ENCODE assay signal across 27 cellular contexts in the genomic region with DNA sequence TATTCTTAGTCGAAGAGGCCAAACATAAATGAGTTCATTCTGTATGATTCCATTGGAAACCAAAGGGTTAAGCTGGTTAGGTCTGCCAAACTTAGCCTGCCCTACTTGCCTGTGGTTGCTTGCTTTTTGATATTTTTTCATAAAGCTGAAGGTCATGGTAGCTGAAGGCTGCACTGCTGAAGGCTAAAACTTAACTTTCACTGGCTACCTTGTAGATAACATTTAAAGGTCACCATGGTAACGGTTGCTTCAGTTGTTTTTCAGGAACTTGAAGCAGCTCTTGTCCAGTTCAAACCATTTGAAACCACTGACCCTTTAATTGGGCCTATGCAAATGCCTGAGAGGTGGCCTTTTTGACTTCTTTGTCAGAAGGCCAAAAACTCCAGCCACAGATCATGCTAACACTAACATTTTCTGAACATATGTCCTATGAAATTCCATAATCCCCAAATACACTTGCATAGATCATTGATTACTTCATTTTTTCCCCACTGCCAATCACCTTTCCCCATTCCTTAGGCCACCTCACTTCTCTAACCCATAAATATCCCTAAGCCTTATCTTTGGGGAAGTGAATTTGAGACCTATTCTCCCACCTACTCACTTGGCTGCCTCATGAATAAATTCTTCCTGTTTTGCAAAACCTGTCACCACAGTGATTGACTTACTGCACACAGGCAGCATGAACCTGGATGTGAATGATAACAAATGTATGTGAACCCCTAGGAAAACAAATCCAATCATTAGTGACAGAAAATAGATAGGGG. TPM values are rescaled to one million over a fixed set of nuclear protein-coding genes. Genes with fewer than 3 reads are reported as not detected.
DNase-seq lines count a peak whose midpoint lies in the region; ATAC-seq, FAIRE-seq and TF ChIP-seq lines count a peak whose summit lies in the region.
"Had no signal": no experiment of that assay in that cellular context is flagged by ENCODE, and none has a peak within 500 bp of the region (broad histone marks: within the 10 kb centered on the region; RNA-seq: fewer than 3 reads in every experiment).

No MANE protein-coding gene starts in this region.

- FAIRE-seq in bronchial epithelial cell (lab: Jason Lieb, UNC) = peak; percentile 47
- FAIRE-seq: D721Med, keratinocyte had no signal

- TF ChIP-seq CTCF in bronchial epithelial cell (IDR thresholded peaks at IDR 0.05; ENCODE audit: insufficient read depth, low read length, severe bottlenecking) (no peak), parathyroid adenoma (IDR thresholded peaks at IDR 0.05) (no peak), tibial artery (IDR thresholded peaks at IDR 0.05) (no peak)

- H3K4me2 ChIP-seq in parathyroid adenoma (ENCODE audit: low read length) = no peak overlapping the region
- H3K4me2 ChIP-seq: KMS-11 had no signal

- in situ Hi-C loops in KBM-7 (cut with MboI; ENCODE audit: low pct_unique_long_range_greater_than_20kb, low sequenced_read_pairs) = no loop called here

- H2AFZ ChIP-seq in parathyroid adenoma = peak overlapping the region; percentile 11

- H3K4me1 ChIP-seq in parathyroid adenoma (no peaks in the 10 kb centered on the region), tibial artery (no peaks in the 10 kb centered on the region)
- H3K4me1 ChIP-seq: sigmoid colon had no signal

- no peak overlapping the region for H3K27ac ChIP-seq in parathyroid adenoma
- H3K27ac ChIP-seq in tibial artery = no peak overlapping the region
- H3K27ac ChIP-seq: KMS-11, sigmoid colon, VCaP had no signal

- H3K27me3 ChIP-seq in bronchial epithelial cell (ENCODE audit: control insufficient read depth, insufficient read depth, low read length) (no peaks in the 10 kb centered on the region), parathyroid adenoma (ENCODE audit: control insufficient read depth, insufficient read depth, low read length) (no peaks in the 10 kb centered on the region), tibial artery (no peaks in the 10 kb centered on the region)
- H3K27me3 ChIP-seq: sigmoid colon had no signal

- DNase-seq in KBM-7 (peak; percentile 71), OCI-M1 (lab: John Stamatoyannopoulos, UW) (peak; percentile 77), bronchial epithelial cell (ENCODE audit: low read depth) (no peak), NK-92 (lab: John Stamatoyannopoulos, UW; ENCODE audit: unreplicated experiment) (no peak), tibial artery (no peak)
- DNase-seq: activated CD4-positive, alpha-beta T cell treated with anti-CD3 and anti-CD28 coated beads for 4 hours; activated effector memory CD4-positive, alpha-beta T cell treated with Interleukin-2 at 50 U/mL for 16 hours; activated T-cell treated with anti-CD3 and anti-CD28 coated beads for 4 hours; CD4-positive, CD25-positive, alpha-beta regulatory T cell; glutamatergic neuron; NCI-H1105; NCI-H1930; NCI-H524 treated with DMSO at 0.1 percent for 48 hours; posterior cingulate gyrus; sigmoid colon; stimulated activated CD4-positive, alpha-beta T cell treated with anti-CD3 and anti-CD28 coated beads, Interleukin-4, amount 100 ng/mL, for 24 hours; substantia nigra; T-helper 2 cell had no signal

- no peaks in the 10 kb centered on the region for H3K36me3 ChIP-seq in bronchial epithelial cell (ENCODE audit: control insufficient read depth, insufficient read depth, low read length)
- no peaks in the 10 kb centered on the region for H3K36me3 ChIP-seq in parathyroid adenoma (ENCODE audit: control insufficient read depth, insufficient read depth, low read length)
- no peaks in the 10 kb centered on the region for H3K36me3 ChIP-seq in tibial artery
- H3K36me3 ChIP-seq: sigmoid colon had no signal

- H3K9me3 ChIP-seq in parathyroid adenoma (ENCODE audit: control insufficient read depth, low read length) (no peaks in the 10 kb centered on the region), tibial artery (no peaks in the 10 kb centered on the region)
- H3K9me3 ChIP-seq: sigmoid colon had no signal

- intact Hi-C loops in tibial artery (cut with DNase I; ENCODE audit: low total_unique reads) = no loop called here

- H3K4me3 ChIP-seq in bronchial epithelial cell (ENCODE audit: low read depth, low read length) = no peak overlapping the region
- no peak overlapping the region for H3K4me3 ChIP-seq in parathyroid adenoma (ENCODE audit: low read depth, low read length)
- no peak overlapping the region for H3K4me3 ChIP-seq in tibial artery
- H3K4me3 ChIP-seq: lung, sigmoid colon had no signal

- H3K9ac ChIP-seq in parathyroid adenoma = no peak overlapping the region
- H3K9ac ChIP-seq: KMS-11 had no signal

- no peak for ATAC-seq in GM21526 (IDR thresholded peaks at IDR 0.05; ENCODE audit: low FRiP score, unreplicated experiment)
- ATAC-seq: stimulated activated effector memory CD8-positive, alpha-beta T cell treated with anti-CD3 and anti-CD28 coated beads, Interleukin-12 subunit alpha, Interleukin-12 subunit beta, amount 100 ng/mL, for 72 hours had no signal

- no peaks in the 10 kb centered on the region for H3K79me2 ChIP-seq in parathyroid adenoma

RNA-seq across cellular contexts. Expression of a gene that starts 10.7 kb away (rescaled TPM):
- 2.1 and 3.8 TPM in 2 replicates for total RNA-seq in bronchial epithelial cell
- total RNA-seq: RPMI7951 had no signal

Comparison
In these comparisons a context has a peak if more than half of its experiments do, and no peak if none do; other contexts are left out.
1. DNase-seq: peak in KBM-7 (single experiment) and OCI-M1 (single experiment); none in bronchial epithelial cell (single experiment), NK-92 (single experiment) and tibial artery (0 of 2).